Comparison of ENCODE assay signal across 18 cellular contexts in genomic region chr3:135018171-135018923, GRCh38.
A peak's percentile ranks its signal among the peaks of the same experiment; 100 is the strongest.
DNase-seq lines count a peak whose midpoint lies in the region; ATAC-seq and TF ChIP-seq lines count a peak whose summit lies in the region.
"Had no signal": no experiment of that assay in that cellular context is flagged by ENCODE, and none has a peak within 500 bp of the region (broad histone marks: within the 10 kb centered on the region; RNA-seq: fewer than 3 reads in every experiment).

No MANE protein-coding gene starts in this region.

- ATAC-seq in GM18505 (IDR thresholded peaks at IDR 0.05; ENCODE audit: unreplicated experiment) (peak; percentile 79), HG02973 (IDR thresholded peaks at IDR 0.05; ENCODE audit: unreplicated experiment) (peak; percentile 80)
- ATAC-seq: activated naive CD8-positive, alpha-beta T cell treated with anti-CD3 and anti-CD28 coated beads, Interleukin-2, amount 50 U/mL, for 24 hours; heart left ventricle; stimulated activated naive CD8-positive, alpha-beta T cell treated with anti-CD3 and anti-CD28 coated beads, Interleukin-15, Interleukin-2, amounts not matched to agents 100 U/mL and 50 U/mL, for 24 hours; WTC11 had no signal

- no peaks in the 10 kb centered on the region for H3K36me3 ChIP-seq in WERI-Rb-1
- H3K36me3 ChIP-seq: heart left ventricle had no signal

- H3K27ac Mint-ChIP-seq in brain, result peak overlapping the region in 3 of 5 experiments; percentile 2 to 43 (median 16)
- H3K27ac Mint-ChIP-seq in progenitor cell of endocrine pancreas, result no peak overlapping the region
- H3K27ac Mint-ChIP-seq: activated naive CD8-positive, alpha-beta T cell treated with anti-CD3 and anti-CD28 coated beads, Interleukin-2, amount 50 U/mL, for 24 hours; WTC11 had no signal

- TF ChIP-seq POLR2A in GM18505 (IDR thresholded peaks at IDR 0.05; ENCODE audit: borderline replicate concordance, extremely low read depth, insufficient read depth, insufficient read length), result no peak

- TF ChIP-seq CTCF in GM20000 (IDR thresholded peaks at IDR 0.05; ENCODE audit: extremely low read depth, missing control alignments) (no peak), brain (conservative IDR thresholded peaks at IDR 0.05) (no peak), progenitor cell of endocrine pancreas (IDR thresholded peaks at IDR 0.05; ENCODE audit: unreplicated experiment) (no peak), WERI-Rb-1 (IDR thresholded peaks at IDR 0.05; ENCODE audit: low read depth, low read length) (no peak)

- peak overlapping the region in 1 of 5 experiments; percentile 22 for H3K4me3 Mint-ChIP-seq in brain
- no peak overlapping the region for H3K4me3 Mint-ChIP-seq in progenitor cell of endocrine pancreas (ENCODE audit: low read depth)
- H3K4me3 Mint-ChIP-seq: activated naive CD8-positive, alpha-beta T cell treated with anti-CD3 and anti-CD28 coated beads, Interleukin-2, amount 50 U/mL, for 24 hours; WTC11 had no signal

- no peaks in the 10 kb centered on the region for H3K9me3 ChIP-seq in WERI-Rb-1 (ENCODE audit: severe bottlenecking)
- H3K9me3 ChIP-seq: heart left ventricle had no signal

- H3K9me3 Mint-ChIP-seq in brain (no peaks in the 10 kb centered on the region), progenitor cell of endocrine pancreas (ENCODE audit: low read depth) (no peaks in the 10 kb centered on the region)
- H3K9me3 Mint-ChIP-seq: activated naive CD8-positive, alpha-beta T cell treated with anti-CD3 and anti-CD28 coated beads, Interleukin-2, amount 50 U/mL, for 24 hours; WTC11 had no signal

- H3K36me3 Mint-ChIP-seq in brain, result no peaks in the 10 kb centered on the region
- H3K36me3 Mint-ChIP-seq in progenitor cell of endocrine pancreas (ENCODE audit: insufficient read depth), result no peaks in the 10 kb centered on the region
- H3K36me3 Mint-ChIP-seq: WTC11 had no signal

- no peak overlapping the region for H3K27ac ChIP-seq in WERI-Rb-1
- H3K27ac ChIP-seq: epithelial cell of prostate, heart left ventricle, HL-60 had no signal

- peaks cover 50% of the 10 kb centered on the region for H3K4me1 Mint-ChIP-seq in brain
- peaks cover 13% of the 10 kb centered on the region for H3K4me1 Mint-ChIP-seq in progenitor cell of endocrine pancreas (ENCODE audit: low read depth)
- H3K4me1 Mint-ChIP-seq: activated naive CD8-positive, alpha-beta T cell treated with anti-CD3 and anti-CD28 coated beads, Interleukin-2, amount 50 U/mL, for 24 hours had no signal

- H3K4me3 ChIP-seq in WERI-Rb-1 (ENCODE audit: low read depth, low read length), result no peak overlapping the region
- H3K4me3 ChIP-seq: heart left ventricle had no signal

- DNase-seq in GM20000 (ENCODE audit: low spot score) (peak; percentile 39), amniotic stem cell (lab: John Stamatoyannopoulos, UW) (no peak), progenitor cell of endocrine pancreas (ENCODE audit: low spot score, unreplicated experiment) (no peak), LoVo (ENCODE audit: low spot score) (no peak), WERI-Rb-1 (no peak)
- DNase-seq: activated CD8-positive, alpha-beta memory T cell treated with anti-CD3 and anti-CD28 coated beads, Interleukin-2, amount 50 U/mL, for 4 hours; activated naive CD8-positive, alpha-beta T cell treated with anti-CD3 and anti-CD28 coated beads, Interleukin-2, amount 50 U/mL, for 24 hours; DMS 273 treated with DMSO at 0.1 percent for 48 hours; heart left ventricle; Kasumi-1; stimulated activated CD4-positive, alpha-beta T cell treated with anti-CD3 and anti-CD28 coated beads, Interleukin-4, amount 100 ng/mL, for 24 hours; stimulated activated naive CD8-positive, alpha-beta T cell treated with anti-CD3 and anti-CD28 coated beads, Interleukin-15, Interleukin-2, amounts not matched to agents 100 U/mL and 50 U/mL, for 24 hours had no signal

- no peaks in the 10 kb centered on the region for H3K27me3 ChIP-seq in WERI-Rb-1 (ENCODE audit: insufficient read depth, low read depth, severe bottlenecking)
- H3K27me3 ChIP-seq: heart left ventricle had no signal

- H3K27me3 Mint-ChIP-seq in brain (peaks cover 6% of the 10 kb centered on the region), progenitor cell of endocrine pancreas (no peaks in the 10 kb centered on the region)
- H3K27me3 Mint-ChIP-seq: activated naive CD8-positive, alpha-beta T cell treated with anti-CD3 and anti-CD28 coated beads, Interleukin-2, amount 50 U/mL, for 24 hours had no signal
